ENCODE assay signal across 14 cellular contexts in genomic region chr18:56921888-56922480, GRCh38.
A peak's percentile ranks its signal among the peaks of the same experiment; 100 is the strongest.
DNase-seq lines count a peak whose midpoint lies in the region; ATAC-seq lines count a peak whose summit lies in the region.
"Had no signal": no experiment of that assay in that cellular context is flagged by ENCODE, and none has a peak within 500 bp of the region (broad histone marks: within the 10 kb centered on the region; RNA-seq: fewer than 3 reads in every experiment).

No MANE protein-coding gene starts in this region.

- H3K4me3 ChIP-seq in right cardiac atrium (ENCODE audit: low read length) (no peak overlapping the region), Karpas-422 (ENCODE audit: low read length) (no peak overlapping the region)
- H3K4me3 ChIP-seq: A549, SK-N-MC had no signal

- no peak overlapping the region for H3K4me2 ChIP-seq in Karpas-422 (ENCODE audit: low read depth, low read length, poor library complexity, severe bottlenecking)
- H3K4me2 ChIP-seq: A549 had no signal

- intact Hi-C loops in left ventricle myocardium superior (cut with micrococcal nuclease) (no loop called here), right cardiac atrium (cut with DNase I) (no loop called here)

- H3K9me2 ChIP-seq in Karpas-422 (replicated peaks; ENCODE audit: insufficient read depth, low read length) = no peaks in the 10 kb centered on the region

- peaks cover 19% of the 10 kb centered on the region; the same call in 1 of the 2 replicates for H4K20me1 ChIP-seq in Karpas-422 (ENCODE audit: insufficient read depth, low read depth, low read length)

- H3K27me3 ChIP-seq in right cardiac atrium (ENCODE audit: control insufficient read depth, insufficient read depth) (no peaks in the 10 kb centered on the region), Karpas-422 (ENCODE audit: low read length) (no peaks in the 10 kb centered on the region)

- DNase-seq in left ventricle myocardium superior (no peak), right cardiac atrium (no peak), Karpas-422 (no peak)
- DNase-seq in activated CD4-positive, CD25-positive, alpha-beta regulatory T cell treated with anti-CD3 and anti-CD28 coated beads, Interleukin-2, amount 50 U/mL, for 72 hours = no peak
- no peak for DNase-seq in NK-92 treated with Interleukin-12 subunit alpha and Interleukin-12 subunit beta, amount 100 ng/mL, for 24 hours (lab: John Stamatoyannopoulos, UW)
- DNase-seq: activated effector memory CD4-positive, alpha-beta T cell treated with anti-CD3 and anti-CD28 coated beads, Interleukin-2, amount 50 U/mL, for 16 hours; islet precursor cell; naive thymus-derived CD4-positive, alpha-beta T cell; NCI-H510A treated with DMSO at 0.1 percent for 48 hours had no signal

- H3K9ac ChIP-seq in Karpas-422 (ENCODE audit: low read length) = no peak overlapping the region

- no peaks in the 10 kb centered on the region for H3K4me1 ChIP-seq in right cardiac atrium (ENCODE audit: control insufficient read depth, insufficient read depth, low read length)
- peaks cover 6% of the 10 kb centered on the region for H3K4me1 ChIP-seq in Karpas-422 (ENCODE audit: low read length)
- H3K4me1 ChIP-seq: A549 had no signal

- ATAC-seq in left ventricle myocardium superior = peak; percentile 48
- no peak for ATAC-seq in right cardiac atrium
- peak; percentile 94 for ATAC-seq in HG02610 (IDR thresholded peaks at IDR 0.05; ENCODE audit: unreplicated experiment)
- peak; percentile 94 for ATAC-seq in HG03460 (IDR thresholded peaks at IDR 0.05; ENCODE audit: unreplicated experiment)
- no peak for ATAC-seq in HG03571 (IDR thresholded peaks at IDR 0.05; ENCODE audit: unreplicated experiment)
- ATAC-seq: A549; naive thymus-derived CD4-positive, alpha-beta T cell had no signal

- no peaks in the 10 kb centered on the region for H3K79me2 ChIP-seq in Karpas-422 (ENCODE audit: low read length)

- H3K27ac ChIP-seq in right cardiac atrium (ENCODE audit: low read length) (no peak overlapping the region), Karpas-422 (ENCODE audit: low read length) (no peak overlapping the region)
- H3K27ac ChIP-seq: A549, SK-N-MC had no signal

- H3K36me3 ChIP-seq in Karpas-422 (ENCODE audit: insufficient read depth, low read length) = no peaks in the 10 kb centered on the region

- 90% methylated on average over 1 of the region's 1 CpG for WGBS in right cardiac atrium

- no peaks in the 10 kb centered on the region for H3K9me3 ChIP-seq in right cardiac atrium (ENCODE audit: control insufficient read depth, low read length)
- H3K9me3 ChIP-seq in Karpas-422 (ENCODE audit: low read length) = no peaks in the 10 kb centered on the region
- H3K9me3 ChIP-seq: A549 had no signal

- H2AFZ ChIP-seq in Karpas-422 (ENCODE audit: low read length) = no peak overlapping the region

Comparison
In these comparisons a context has a peak if more than half of its experiments do, and no peak if none do; other contexts are left out.
1. ATAC-seq: peak in left ventricle myocardium superior (single experiment), HG02610 (single experiment) and HG03460 (single experiment); none in right cardiac atrium (0 of 2) and HG03571 (single experiment).